ENCODE assay signal across 15 cellular contexts in the genomic region with DNA sequence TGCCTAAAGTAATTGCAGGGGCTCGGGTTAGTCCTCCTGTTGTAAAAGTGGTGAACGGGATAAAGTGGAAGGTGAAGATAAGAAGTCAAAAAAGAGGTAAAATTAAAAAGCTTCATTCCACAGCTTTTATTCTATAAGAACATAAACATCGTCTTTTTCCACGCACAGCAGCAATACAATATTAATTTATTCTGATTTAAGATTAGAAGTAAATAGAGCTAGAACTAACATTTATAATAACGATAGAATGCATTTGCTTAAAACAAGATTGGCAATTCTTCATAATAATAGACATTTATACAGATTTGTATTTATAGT. TPM values are rescaled to one million over a fixed set of nuclear protein-coding genes. Genes with fewer than 3 reads are reported as not detected.
DNase-seq lines count a peak whose midpoint lies in the region; ATAC-seq and TF ChIP-seq lines count a peak whose summit lies in the region.
"Had no signal": no experiment of that assay in that cellular context is flagged by ENCODE, and none has a peak within 500 bp of the region (broad histone marks: within the 10 kb centered on the region; RNA-seq: fewer than 3 reads in every experiment).

No MANE protein-coding gene starts in this region.

- POLR2A ChIA-PET in BJ (lab: Charles Lee): interaction anchor here (0.5 kb wide), 1 partner anchor 176 kb away, joined by 3 read pairs; no protein-coding TSS in a partner anchor

- CTCF ChIA-PET in BJ (lab: Yijun Ruan, JAX): interaction anchor here (4.6 to 16.1 kb wide), 3 partner anchors 9 to 17 kb away, joined by 23 to 187 read pairs (median 34); a partner anchor contains a TSS

- WGBS in psoas muscle, 3 donors: 26 to 39% (median 33%) methylated on average over 5 of the region's 5 CpGs

- H3K9ac ChIP-seq in HUES6 (ENCODE audit: low read length): peak overlapping the region; percentile 93

- TF ChIP-seq CTCF in BJ (IDR thresholded peaks at IDR 0.05; ENCODE audit: insufficient read depth, low read depth, low read length) (no peak), epithelial cell of proximal tubule (conservative IDR thresholded peaks at IDR 0.05; ENCODE audit: low read depth, low read length) (no peak), psoas muscle (IDR thresholded peaks at IDR 0.05) (no peak)

- H3K4me1 ChIP-seq in HUES6 (ENCODE audit: control insufficient read depth, insufficient read depth, low read length): peaks cover 17% of the 10 kb centered on the region
- H3K4me1 ChIP-seq in psoas muscle: peaks cover 17% of the 10 kb centered on the region

- DNase-seq in BJ (ENCODE audit: low read depth): no peak
- DNase-seq in epithelial cell of proximal tubule (ENCODE audit: low read depth): no peak
- DNase-seq in psoas muscle: no peak
- no peak for DNase-seq in H4 (ENCODE audit: low spot score)
- no peak for DNase-seq in stimulated activated CD4-positive, alpha-beta T cell treated with anti-CD3 and anti-CD28 coated beads, Interleukin-4, amount 100 ng/mL, for 4 hours
- no peak for DNase-seq in NAMALWA (ENCODE audit: low spot score)
- DNase-seq: activated CD4-positive, alpha-beta memory T cell treated with anti-CD3 and anti-CD28 coated beads for 36 hours; activated naive CD4-positive, alpha-beta T cell treated with anti-CD3 and anti-CD28 coated beads for 36 hours; stimulated activated CD4-positive, alpha-beta T cell treated with anti-CD3 and anti-CD28 coated beads, Interleukin-2, amount 100 ng/mL, for 24 hours; stimulated activated naive CD4-positive, alpha-beta T cell had no signal

- no peaks in the 10 kb centered on the region for H3K9me3 ChIP-seq in HUES6 (ENCODE audit: control insufficient read depth, insufficient read depth, low read depth, low read length)
- no peaks in the 10 kb centered on the region for H3K9me3 ChIP-seq in psoas muscle

- H3K36me3 ChIP-seq in BJ (ENCODE audit: control insufficient read depth, insufficient read depth, low read length) (peaks cover 11% of the 10 kb centered on the region), HUES6 (ENCODE audit: control insufficient read depth, insufficient read depth, low read length) (no peaks in the 10 kb centered on the region), psoas muscle (ENCODE audit: insufficient read depth in 1 of 2, low read depth in 1 of 2) (no peaks in the 10 kb centered on the region)

- no peaks in the 10 kb centered on the region for H3K27me3 ChIP-seq in BJ (ENCODE audit: control insufficient read depth, insufficient read depth, low read length)
- H3K27me3 ChIP-seq in HUES6 (ENCODE audit: control insufficient read depth, insufficient read depth, low read length): peaks cover 100% of the 10 kb centered on the region
- no peaks in the 10 kb centered on the region for H3K27me3 ChIP-seq in psoas muscle (ENCODE audit: insufficient read depth in 3 of 3, low read length in 2 of 3)

- no peak overlapping the region; the same call in 1 of the 2 replicates for H3K27ac ChIP-seq in HUES6 (ENCODE audit: low read depth, low read length)
- H3K27ac ChIP-seq in psoas muscle: peak overlapping the region; percentile 92

- ATAC-seq in psoas muscle (no peak), HG02970 (IDR thresholded peaks at IDR 0.05; ENCODE audit: low FRiP score, unreplicated experiment) (no peak)

- H3K4me3 ChIP-seq in BJ (ENCODE audit: low read depth, low read length) (peak overlapping the region; percentile 72), HUES6 (ENCODE audit: low read depth, low read length) (peak overlapping the region; percentile 40; the same call in 1 of the 2 replicates), epithelial cell of proximal tubule (ENCODE audit: low read depth, low read length) (peak overlapping the region; percentile 74), psoas muscle (peak overlapping the region; percentile 79)

- intact Hi-C loops in psoas muscle (cut with DNase I): no loop called here

RNA-seq across cellular contexts. Expression of a gene that starts 3.7 kb away (rescaled TPM):
- polyA plus RNA-seq in BJ (2011; rRNA removed) (54.7 and 59.6 TPM in 2 replicates), psoas muscle (10 to 100 TPM; 17.2 to 77.5 (median 32.0) TPM)
- 32.3 and 43.4 TPM in 2 replicates for polyA minus RNA-seq in BJ (2011; rRNA and poly(A)+ RNA removed)
- total RNA-seq in epithelial cell of proximal tubule (36.7 and 51.7 TPM in 2 replicates), psoas muscle (10 to 100 TPM in 2 of 4 donors, under 1 TPM in 1, not detected in 1; 0.81 to 34.3 (median 19.2) TPM)
- 2.0 and 6.1 TPM in 2 replicates for total RNA-seq in H4 (2014; rRNA removed; shearing (Covaris generic))
- total RNA-seq: activated CD4-positive, alpha-beta memory T cell treated with anti-CD3 and anti-CD28 coated beads for 36 hours; activated naive CD4-positive, alpha-beta T cell treated with anti-CD3 and anti-CD28 coated beads for 36 hours; T-helper 2 cell treated with Interferon-gamma antibody and Interleukin-4, amounts not matched to agents 100 ng/mL and 5 ng/mL, for 36 hours had no signal

RNA-seq across cellular contexts. Expression of a gene that starts 5.1 kb away (rescaled TPM):
- 12.6 and 15.0 TPM in 2 replicates for polyA plus RNA-seq in BJ (2011; rRNA removed)
- 1.4 and 3.4 TPM in 2 replicates for polyA minus RNA-seq in BJ (2011; rRNA and poly(A)+ RNA removed)
- 82.4 and 104 TPM in 2 replicates for total RNA-seq in epithelial cell of proximal tubule
- 10 to 100 TPM in 1 of 4 donors, 1 to 10 TPM in 1, under 1 TPM in 1, not detected in 1; 0.81 to 19.9 (median 4.9) TPM for total RNA-seq in psoas muscle
- 10 to 100 TPM; 13.8 to 55.9 (median 18.2) TPM for polyA plus RNA-seq in psoas muscle
- total RNA-seq in H4 (2014; rRNA removed; shearing (Covaris generic)): 0.17 and 0.18 TPM in 2 replicates
- total RNA-seq: activated naive CD4-positive, alpha-beta T cell treated with anti-CD3 and anti-CD28 coated beads for 36 hours; fibroblast of lung; T-helper 2 cell treated with Interferon-gamma antibody and Interleukin-4, amounts not matched to agents 100 ng/mL and 5 ng/mL, for 36 hours had no signal

RNA-seq across cellular contexts. Expression of a gene that starts 14.0 kb away (rescaled TPM):
- polyA plus RNA-seq in BJ (2011; rRNA removed) (3.8 and 4.4 TPM in 2 replicates), psoas muscle (10 to 100 TPM in 1 of 3 donors, 1 to 10 TPM in 2; 2.9 to 10.2 (median 6.2) TPM)
- 1.4 and 2.3 TPM in 2 replicates for polyA minus RNA-seq in BJ (2011; rRNA and poly(A)+ RNA removed)
- total RNA-seq in epithelial cell of proximal tubule (21.4 and 27.9 TPM in 2 replicates), psoas muscle (1 to 10 TPM; 4.7 to 8.4 (median 6.7) TPM)
- total RNA-seq in H4 (2014; rRNA removed; shearing (Covaris generic)): 2.0 and 2.2 TPM in 2 replicates
- total RNA-seq: activated CD4-positive, alpha-beta memory T cell treated with anti-CD3 and anti-CD28 coated beads for 36 hours; activated naive CD4-positive, alpha-beta T cell treated with anti-CD3 and anti-CD28 coated beads for 36 hours; T-helper 2 cell treated with Interferon-gamma antibody and Interleukin-4, amounts not matched to agents 100 ng/mL and 5 ng/mL, for 36 hours had no signal
- polyA plus RNA-seq: CD14-positive monocyte had no signal

RNA-seq across cellular contexts. Expression of a gene that starts 14.6 kb away (rescaled TPM):
- polyA plus RNA-seq in BJ (2011; rRNA removed) (27.7 and 34.0 TPM in 2 replicates), psoas muscle (under 1 TPM; 0.08 to 0.90 (median 0.25) TPM)
- polyA minus RNA-seq in BJ (2011; rRNA and poly(A)+ RNA removed): 8.4 and 15.0 TPM in 2 replicates
- total RNA-seq in epithelial cell of proximal tubule (10.7 and 12.5 TPM in 2 replicates), psoas muscle (1 to 10 TPM in 1 of 4 donors, not detected in 3; 1.1 TPM)
- total RNA-seq in H4 (2014; rRNA removed; shearing (Covaris generic)): 0.27 and 0.52 TPM in 2 replicates
- total RNA-seq: activated CD4-positive, alpha-beta memory T cell treated with anti-CD3 and anti-CD28 coated beads for 36 hours; activated naive CD4-positive, alpha-beta T cell treated with anti-CD3 and anti-CD28 coated beads for 36 hours; fibroblast of lung; T-helper 2 cell treated with Interferon-gamma antibody and Interleukin-4, amounts not matched to agents 100 ng/mL and 5 ng/mL, for 36 hours had no signal
- polyA plus RNA-seq: CD14-positive monocyte had no signal

RNA-seq across cellular contexts. Expression of a gene that starts 18.1 kb away (rescaled TPM):
- polyA plus RNA-seq in BJ (2011; rRNA removed) (0.09 and 0.15 TPM in 2 replicates), psoas muscle (1 to 10 TPM in 1 of 3 donors, under 1 TPM in 2; 0.65 to 2.6 (median 0.97) TPM)
- polyA minus RNA-seq in BJ (2011; rRNA and poly(A)+ RNA removed): 0.77 TPM in 1 of 2 replicates, not detected in the other
- total RNA-seq in epithelial cell of proximal tubule (14.4 and 33.2 TPM in 2 replicates), psoas muscle (1 to 10 TPM; 3.3 to 5.6 (median 4.2) TPM)
- total RNA-seq in H4 (2014; rRNA removed; shearing (Covaris generic)): 1.1 and 5.5 TPM in 2 replicates
- total RNA-seq: activated CD4-positive, alpha-beta memory T cell treated with anti-CD3 and anti-CD28 coated beads for 36 hours; activated naive CD4-positive, alpha-beta T cell treated with anti-CD3 and anti-CD28 coated beads for 36 hours; T-helper 2 cell treated with Interferon-gamma antibody and Interleukin-4, amounts not matched to agents 100 ng/mL and 5 ng/mL, for 36 hours had no signal
- polyA plus RNA-seq: CD14-positive monocyte had no signal
